21 cellular contexts compared by ENCODE assay signal in genomic region chr2:60820416-60821132, GRCh38.
DNase-seq lines count a peak whose midpoint lies in the region; ATAC-seq lines count a peak whose summit lies in the region.
"Had no signal": no experiment of that assay in that cellular context is flagged by ENCODE, and none has a peak within 500 bp of the region (broad histone marks: within the 10 kb centered on the region; RNA-seq: fewer than 3 reads in every experiment).

No MANE protein-coding gene starts in this region.

- peak overlapping the region; percentile 55 for H3K27ac Mint-ChIP-seq in T-helper 2 cell treated with Interferon-gamma antibody and Interleukin-4, amounts not matched to agents 5 μg/mL and 100 μg/mL, for 36 hours
- H3K27ac Mint-ChIP-seq in CD8-positive, alpha-beta memory T cell, result peak overlapping the region; percentile 67 to 100 (median 94)
- H3K27ac Mint-ChIP-seq in activated T-helper 1 cell treated with anti-CD3 and anti-CD28 coated beads, Interleukin-12 subunit alpha, Interleukin-12 subunit beta, Interleukin-2, Interleukin-4 antibody, amounts not matched to agents 30 ng/mL and 10 ng/mL and 1 ng/mL, durations not matched to agents 14 hours and 24 hours and 36 hours, result peak overlapping the region; percentile 85
- H3K27ac Mint-ChIP-seq in naive thymus-derived CD4-positive, alpha-beta T cell, result peak overlapping the region in 8 of 9 donors; percentile 56 to 93 (median 88)
- H3K27ac Mint-ChIP-seq: brain had no signal

- POLR2A ChIA-PET in CD8-positive, alpha-beta memory T cell (lab: Charles Lee), result no interaction called here
- POLR2A ChIA-PET in naive thymus-derived CD4-positive, alpha-beta T cell (lab: Charles Lee), result interaction anchor here (1.2 to 2.1 kb wide), 2 partner anchors 21 to 65 kb away, joined by 3 to 4 read pairs; no protein-coding TSS in a partner anchor

- peaks cover 31% of the 10 kb centered on the region for H3K4me1 ChIP-seq in CD8-positive, alpha-beta memory T cell (ENCODE audit: insufficient read depth, low read length)
- H3K4me1 ChIP-seq in naive thymus-derived CD4-positive, alpha-beta T cell (ENCODE audit: control insufficient read depth in 2 of 2, insufficient read depth in 2 of 2, low read length in 2 of 2), result peaks cover 24% of the 10 kb centered on the region in 2 donors
- H3K4me1 ChIP-seq: lower lobe of right lung, transverse colon had no signal

- H3K4me3 ChIP-seq in CD8-positive, alpha-beta memory T cell (ENCODE audit: low read length), result peak overlapping the region; percentile 37
- H3K4me3 ChIP-seq in naive thymus-derived CD4-positive, alpha-beta T cell (ENCODE audit: low read length), result no peak overlapping the region
- H3K4me3 ChIP-seq: GM12878, lower lobe of right lung, transverse colon had no signal

- H3K27me3 Mint-ChIP-seq in T-helper 2 cell treated with Interferon-gamma antibody and Interleukin-4, amounts not matched to agents 5 μg/mL and 100 μg/mL, for 36 hours (ENCODE audit: low read depth), result no peaks in the 10 kb centered on the region
- peaks cover 0 to 5% of the 10 kb centered on the region in 2 donors for H3K27me3 Mint-ChIP-seq in CD8-positive, alpha-beta memory T cell
- no peaks in the 10 kb centered on the region for H3K27me3 Mint-ChIP-seq in activated T-helper 1 cell treated with anti-CD3 and anti-CD28 coated beads, Interleukin-12 subunit alpha, Interleukin-12 subunit beta, Interleukin-2, Interleukin-4 antibody, amounts not matched to agents 30 ng/mL and 10 ng/mL and 1 ng/mL, durations not matched to agents 14 hours and 24 hours and 36 hours (ENCODE audit: insufficient read depth)
- H3K27me3 Mint-ChIP-seq in naive thymus-derived CD4-positive, alpha-beta T cell, result no peaks in the 10 kb centered on the region
- H3K27me3 Mint-ChIP-seq: IgD-negative memory B cell had no signal

- intact Hi-C loops in activated T-helper 1 cell treated with anti-CD3 and anti-CD28 coated beads, Interleukin-12 subunit alpha, Interleukin-12 subunit beta, Interleukin-2, Interleukin-4 antibody, amounts not matched to agents 30 ng/mL and 10 ng/mL and 1 ng/mL, durations not matched to agents 14 hours and 24 hours and 36 hours (cut with micrococcal nuclease), result no loop called here
- intact Hi-C loops in naive thymus-derived CD4-positive, alpha-beta T cell (cut with micrococcal nuclease), result no loop called here

- no peak overlapping the region for H3K4me3 Mint-ChIP-seq in T-helper 2 cell treated with Interferon-gamma antibody and Interleukin-4, amounts not matched to agents 5 μg/mL and 100 μg/mL, for 36 hours
- peak overlapping the region; percentile 8 to 92 (median 54) for H3K4me3 Mint-ChIP-seq in CD8-positive, alpha-beta memory T cell
- H3K4me3 Mint-ChIP-seq in activated T-helper 1 cell treated with anti-CD3 and anti-CD28 coated beads, Interleukin-12 subunit alpha, Interleukin-12 subunit beta, Interleukin-2, Interleukin-4 antibody, amounts not matched to agents 30 ng/mL and 10 ng/mL and 1 ng/mL, durations not matched to agents 14 hours and 24 hours and 36 hours, result peak overlapping the region; percentile 19
- H3K4me3 Mint-ChIP-seq in naive thymus-derived CD4-positive, alpha-beta T cell, result peak overlapping the region in 5 of 10 donors; percentile 12 to 52 (median 45)
- H3K4me3 Mint-ChIP-seq: brain had no signal

- H3K4me1 Mint-ChIP-seq in T-helper 2 cell treated with Interferon-gamma antibody and Interleukin-4, amounts not matched to agents 5 μg/mL and 100 μg/mL, for 36 hours (ENCODE audit: low read depth), result peaks cover 20% of the 10 kb centered on the region
- peaks cover 43 to 56% (median 49%) of the 10 kb centered on the region in 3 donors for H3K4me1 Mint-ChIP-seq in CD8-positive, alpha-beta memory T cell
- H3K4me1 Mint-ChIP-seq in activated T-helper 1 cell treated with anti-CD3 and anti-CD28 coated beads, Interleukin-12 subunit alpha, Interleukin-12 subunit beta, Interleukin-2, Interleukin-4 antibody, amounts not matched to agents 30 ng/mL and 10 ng/mL and 1 ng/mL, durations not matched to agents 14 hours and 24 hours and 36 hours (ENCODE audit: low read depth), result peaks cover 45% of the 10 kb centered on the region
- peaks cover 22 to 46% (median 37%) of the 10 kb centered on the region in 7 donors for H3K4me1 Mint-ChIP-seq in naive thymus-derived CD4-positive, alpha-beta T cell
- H3K4me1 Mint-ChIP-seq: brain had no signal

- peak overlapping the region; percentile 43 for H3K27ac ChIP-seq in CD8-positive, alpha-beta memory T cell (ENCODE audit: low read depth, low read length)
- H3K27ac ChIP-seq in naive thymus-derived CD4-positive, alpha-beta T cell (ENCODE audit: low read depth, low read length), result no peak overlapping the region
- H3K27ac ChIP-seq: lower lobe of right lung, transverse colon had no signal

- CTCF ChIA-PET in CD8-positive, alpha-beta memory T cell (lab: Charles Lee), result no interaction called here
- CTCF ChIA-PET in naive thymus-derived CD4-positive, alpha-beta T cell (lab: Charles Lee), result no interaction called here

- ATAC-seq in naive thymus-derived CD4-positive, alpha-beta T cell, result no peak
- ATAC-seq: SK-N-SH treated with all-trans-retinoic acid at 6 μM for 48 hours had no signal

- no peaks in the 10 kb centered on the region for H3K9me3 ChIP-seq in CD8-positive, alpha-beta memory T cell (ENCODE audit: low read length)
- no peaks in the 10 kb centered on the region for H3K9me3 ChIP-seq in naive thymus-derived CD4-positive, alpha-beta T cell (ENCODE audit: control insufficient read depth in 2 of 3, low read length in 3 of 3)
- H3K9me3 ChIP-seq: lower lobe of right lung, transverse colon had no signal

- peaks cover 7% of the 10 kb centered on the region for H3K9me3 Mint-ChIP-seq in T-helper 2 cell treated with Interferon-gamma antibody and Interleukin-4, amounts not matched to agents 5 μg/mL and 100 μg/mL, for 36 hours
- no peaks in the 10 kb centered on the region for H3K9me3 Mint-ChIP-seq in CD8-positive, alpha-beta memory T cell
- no peaks in the 10 kb centered on the region for H3K9me3 Mint-ChIP-seq in activated T-helper 1 cell treated with anti-CD3 and anti-CD28 coated beads, Interleukin-12 subunit alpha, Interleukin-12 subunit beta, Interleukin-2, Interleukin-4 antibody, amounts not matched to agents 30 ng/mL and 10 ng/mL and 1 ng/mL, durations not matched to agents 14 hours and 24 hours and 36 hours
- H3K9me3 Mint-ChIP-seq in naive thymus-derived CD4-positive, alpha-beta T cell, result peaks cover 0 to 9% (median 0%) of the 10 kb centered on the region in 11 donors
- H3K9me3 Mint-ChIP-seq: brain, IgD-negative memory B cell had no signal

- peaks cover 2% of the 10 kb centered on the region for H3K36me3 Mint-ChIP-seq in T-helper 2 cell treated with Interferon-gamma antibody and Interleukin-4, amounts not matched to agents 5 μg/mL and 100 μg/mL, for 36 hours (ENCODE audit: low read depth)
- peaks cover 0 to 2% (median 0%) of the 10 kb centered on the region in 3 donors for H3K36me3 Mint-ChIP-seq in CD8-positive, alpha-beta memory T cell
- H3K36me3 Mint-ChIP-seq in activated T-helper 1 cell treated with anti-CD3 and anti-CD28 coated beads, Interleukin-12 subunit alpha, Interleukin-12 subunit beta, Interleukin-2, Interleukin-4 antibody, amounts not matched to agents 30 ng/mL and 10 ng/mL and 1 ng/mL, durations not matched to agents 14 hours and 24 hours and 36 hours (ENCODE audit: low read depth), result no peaks in the 10 kb centered on the region
- peaks cover 0 to 14% (median 0%) of the 10 kb centered on the region in 5 donors for H3K36me3 Mint-ChIP-seq in naive thymus-derived CD4-positive, alpha-beta T cell
- H3K36me3 Mint-ChIP-seq: brain, IgD-negative memory B cell had no signal

- DNase-seq in T-helper 2 cell treated with Interferon-gamma antibody and Interleukin-4, amounts not matched to agents 5 μg/mL and 100 μg/mL, for 36 hours (ENCODE audit: low spot score), result no peak
- DNase-seq in T-helper 2 cell (no peak), SW480 (ENCODE audit: low spot score) (no peak), NCI-H345 (lab: John Stamatoyannopoulos, UW) (no peak)
- DNase-seq in CD8-positive, alpha-beta memory T cell, result no peak
- no peak for DNase-seq in activated T-helper 1 cell treated with anti-CD3 and anti-CD28 coated beads, Interleukin-12 subunit alpha, Interleukin-12 subunit beta, Interleukin-2, Interleukin-4 antibody, amounts not matched to agents 30 ng/mL and 10 ng/mL and 1 ng/mL, durations not matched to agents 14 hours and 24 hours and 36 hours (ENCODE audit: low spot score)
- DNase-seq in naive thymus-derived CD4-positive, alpha-beta T cell, result no peak
- DNase-seq in stimulated activated CD4-positive, alpha-beta T cell treated with anti-CD3 and anti-CD28 coated beads, Interleukin-12 subunit alpha, Interleukin-12 subunit beta, amount 100 ng/mL, for 4 hours, result no peak
- DNase-seq: 8988T; DND-41; HCEC 1CT; lower lobe of right lung; NCI-H1436; NCI-H526; small intestine; stimulated activated CD4-positive, alpha-beta T cell treated with anti-CD3 and anti-CD28 coated beads, Interleukin-2, amount 100 ng/mL, for 48 hours; transverse colon had no signal

- no peaks in the 10 kb centered on the region for H3K36me3 ChIP-seq in CD8-positive, alpha-beta memory T cell (ENCODE audit: insufficient read depth, low read length)
- H3K36me3 ChIP-seq in naive thymus-derived CD4-positive, alpha-beta T cell (ENCODE audit: control insufficient read depth in 2 of 3, insufficient read depth in 3 of 3, low read length in 3 of 3), result no peaks in the 10 kb centered on the region
- H3K36me3 ChIP-seq: lower lobe of right lung, transverse colon had no signal

- H3K27me3 ChIP-seq in CD8-positive, alpha-beta memory T cell (ENCODE audit: insufficient read depth, low read length, poor library complexity, severe bottlenecking), result no peaks in the 10 kb centered on the region
- no peaks in the 10 kb centered on the region for H3K27me3 ChIP-seq in naive thymus-derived CD4-positive, alpha-beta T cell (ENCODE audit: control insufficient read depth in 2 of 2, insufficient read depth in 2 of 2, low read length in 2 of 2)
- H3K27me3 ChIP-seq: transverse colon had no signal
